In the genomic region with DNA sequence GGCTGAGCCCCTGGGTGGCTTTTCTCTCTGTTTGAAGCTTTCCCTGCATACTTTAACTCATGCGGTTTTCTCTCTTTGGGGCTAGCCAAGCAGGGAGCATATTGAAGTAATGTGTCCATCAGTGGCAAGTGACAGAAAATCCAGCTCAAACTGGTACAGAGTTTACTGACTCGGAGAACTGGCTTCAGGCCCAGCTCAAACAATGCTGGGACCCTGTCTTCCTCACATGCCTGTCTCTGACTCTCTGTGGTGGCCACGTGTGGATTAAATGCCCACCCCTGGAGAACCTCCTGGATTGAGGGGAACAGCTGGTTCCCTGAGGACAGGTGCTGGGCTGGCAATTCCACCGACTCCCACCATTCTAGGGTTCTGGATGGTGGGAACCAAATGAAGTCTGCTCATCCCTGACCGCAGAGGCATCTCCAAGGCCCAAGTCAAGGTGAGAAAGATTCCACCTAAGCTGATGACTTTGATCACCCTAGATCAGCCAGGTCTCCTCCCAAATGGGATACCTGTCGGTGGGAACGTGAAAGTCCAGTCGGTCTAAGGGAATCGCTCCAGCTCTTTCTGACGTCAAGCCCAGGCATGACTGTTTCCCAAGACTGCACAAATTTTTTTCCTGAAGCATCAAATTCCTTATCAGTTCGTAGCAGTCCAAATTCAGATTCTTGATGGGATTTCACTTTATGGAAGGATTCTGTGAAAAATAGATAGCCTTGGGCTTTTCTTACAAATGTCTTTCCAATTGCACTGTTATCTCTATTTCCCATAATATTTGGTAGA, we compare ENCODE assay signal across 1 cellular context.
TF ChIP-seq lines count a peak whose summit lies in the region.

No MANE protein-coding gene starts in this region.

TF ChIP-seq in K562, 482 proteins besides CTCF, POLR2A, EP300 and RAD21:
- no peak for TF ChIP-seq RFX1 (IDR thresholded peaks at IDR 0.05)
- 0 out of 2 replicates have a peak, but pooled peaks have one; percentile 32 for TF ChIP-seq PHB (CRISPR knock-in tag; IDR thresholded peaks at IDR 0.05)
- TF ChIP-seq PKNOX1 (IDR thresholded peaks at IDR 0.05) = peak; percentile 25; the same call in 1 of the 2 replicates
TF ChIP-seq in K562: peak in this region for 2.
